ENCODE assay signal across 1 cellular context in the genomic region with DNA sequence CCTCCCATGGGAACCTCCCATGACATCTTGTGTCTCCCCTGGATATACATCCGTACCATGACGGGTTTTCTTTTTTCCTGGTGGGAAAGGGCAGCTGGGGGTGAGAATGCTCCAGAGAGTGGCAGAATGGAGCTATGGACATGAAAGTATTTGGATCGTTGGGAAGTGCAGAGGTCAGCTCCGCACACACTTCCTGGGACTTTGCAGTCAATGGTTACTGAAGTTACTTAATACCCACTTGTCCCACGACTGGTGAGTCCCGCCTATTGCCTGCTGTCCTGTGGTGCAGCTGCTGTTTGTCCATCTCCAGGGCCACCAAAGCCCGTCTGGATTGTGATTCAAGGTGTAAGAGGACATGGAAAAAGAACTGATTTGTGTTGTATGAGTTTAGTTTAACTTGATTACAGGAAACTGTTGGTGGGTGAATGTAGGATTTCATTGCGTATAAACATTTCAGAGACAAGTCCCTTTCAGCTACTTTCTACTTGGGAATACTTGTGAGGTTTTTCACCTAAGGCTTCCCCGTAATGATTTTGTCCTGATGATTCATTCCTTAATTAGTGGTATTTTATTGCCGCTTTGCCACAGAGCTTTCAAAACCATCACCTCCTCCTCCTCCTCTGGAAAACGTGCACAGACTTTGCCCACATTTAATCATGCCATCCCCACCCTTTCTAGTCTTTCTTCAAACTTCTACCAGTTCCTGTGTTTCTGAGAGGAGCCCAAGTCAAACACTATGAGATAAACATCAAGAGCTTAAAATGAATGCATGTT.
TF ChIP-seq lines count a peak whose summit lies in the region.

No MANE protein-coding gene starts in this region.

TF ChIP-seq in HepG2, 621 proteins besides CTCF, POLR2A, EP300 and RAD21 (continued from another document and continues in another):
- TF ChIP-seq, protein P1, sequence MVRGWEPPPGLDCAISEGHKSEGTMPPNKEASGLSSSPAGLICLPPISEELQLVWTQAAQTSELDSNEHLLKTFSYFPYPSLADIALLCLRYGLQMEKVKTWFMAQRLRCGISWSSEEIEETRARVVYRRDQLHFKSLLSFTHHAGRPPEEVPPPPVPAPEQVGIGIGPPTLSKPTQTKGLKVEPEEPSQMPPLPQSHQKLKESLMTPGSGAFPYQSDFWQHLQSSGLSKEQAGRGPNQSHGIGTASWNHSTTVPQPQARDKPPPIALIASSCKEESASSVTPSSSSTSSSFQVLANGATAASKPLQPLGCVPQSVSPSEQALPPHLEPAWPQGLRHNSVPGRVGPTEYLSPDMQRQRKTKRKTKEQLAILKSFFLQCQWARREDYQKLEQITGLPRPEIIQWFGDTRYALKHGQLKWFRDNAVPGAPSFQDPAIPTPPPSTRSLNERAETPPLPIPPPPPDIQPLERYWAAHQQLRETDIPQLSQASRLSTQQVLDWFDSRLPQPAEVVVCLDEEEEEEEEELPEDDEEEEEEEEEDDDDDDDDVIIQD (CRISPR knock-in tag; IDR thresholded peaks at IDR 0.05; ENCODE audit: low read depth): peak; percentile 34; the same call in 1 of the 2 replicates
- no peak for TF ChIP-seq ZGPAT (CRISPR knock-in tag; IDR thresholded peaks at IDR 0.05)
- TF ChIP-seq ZUFSP (CRISPR knock-in tag; IDR thresholded peaks at IDR 0.05; ENCODE audit: borderline replicate concordance): no peak
- 0 out of 2 replicates have a peak, but pooled peaks have one; percentile 23 for TF ChIP-seq ZNF331 (CRISPR knock-in tag; IDR thresholded peaks at IDR 0.05)
- TF ChIP-seq ZSCAN5A (CRISPR knock-in tag; IDR thresholded peaks at IDR 0.05; ENCODE audit: borderline replicate concordance): peak; percentile 60; the same call in 1 of the 2 replicates
- TF ChIP-seq ZNF503 (CRISPR knock-in tag; IDR thresholded peaks at IDR 0.05): no peak
- peak; percentile 71; the same call in 1 of the 2 replicates for TF ChIP-seq ETV5 (CRISPR knock-in tag; IDR thresholded peaks at IDR 0.05; ENCODE audit: borderline replicate concordance)
- TF ChIP-seq, protein P2, sequence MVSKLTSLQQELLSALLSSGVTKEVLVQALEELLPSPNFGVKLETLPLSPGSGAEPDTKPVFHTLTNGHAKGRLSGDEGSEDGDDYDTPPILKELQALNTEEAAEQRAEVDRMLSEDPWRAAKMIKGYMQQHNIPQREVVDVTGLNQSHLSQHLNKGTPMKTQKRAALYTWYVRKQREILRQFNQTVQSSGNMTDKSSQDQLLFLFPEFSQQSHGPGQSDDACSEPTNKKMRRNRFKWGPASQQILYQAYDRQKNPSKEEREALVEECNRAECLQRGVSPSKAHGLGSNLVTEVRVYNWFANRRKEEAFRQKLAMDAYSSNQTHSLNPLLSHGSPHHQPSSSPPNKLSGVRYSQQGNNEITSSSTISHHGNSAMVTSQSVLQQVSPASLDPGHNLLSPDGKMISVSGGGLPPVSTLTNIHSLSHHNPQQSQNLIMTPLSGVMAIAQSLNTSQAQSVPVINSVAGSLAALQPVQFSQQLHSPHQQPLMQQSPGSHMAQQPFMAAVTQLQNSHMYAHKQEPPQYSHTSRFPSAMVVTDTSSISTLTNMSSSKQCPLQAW (CRISPR knock-in tag; IDR thresholded peaks at IDR 0.05): peak; percentile 40; the same call in 1 of the 2 replicates
- TF ChIP-seq FOXO1 (CRISPR knock-in tag; IDR thresholded peaks at IDR 0.05): peak; percentile 22; the same call in 1 of the 2 replicates
- no peak for TF ChIP-seq EEA1 (CRISPR knock-in tag; IDR thresholded peaks at IDR 0.05; ENCODE audit: borderline replicate concordance)
- no peak for TF ChIP-seq TEAD2 (CRISPR knock-in tag; IDR thresholded peaks at IDR 0.05)
- TF ChIP-seq PHF20 (CRISPR knock-in tag; IDR thresholded peaks at IDR 0.05): 0 out of 2 replicates have a peak, but pooled peaks have one; percentile 22
- TF ChIP-seq HMG20B (CRISPR knock-in tag; conservative IDR thresholded peaks at IDR 0.05): no peak
- peak; percentile 57; the same call in 1 of the 2 replicates for TF ChIP-seq ZMYM4 (CRISPR knock-in tag; IDR thresholded peaks at IDR 0.05)
- no peak for TF ChIP-seq POLR2AphosphoS2 (IDR thresholded peaks at IDR 0.05; ENCODE audit: low read depth, low read length)
- no peak for TF ChIP-seq SMARCE1 (IDR thresholded peaks at IDR 0.05; ENCODE audit: borderline replicate concordance)
- no peak for TF ChIP-seq DNMT1 (CRISPR knock-in tag; IDR thresholded peaks at IDR 0.05)
- peak; percentile 40; the same call in 1 of the 2 replicates for TF ChIP-seq ZMYM3 (CRISPR knock-in tag; IDR thresholded peaks at IDR 0.05)
- TF ChIP-seq MED1 (CRISPR knock-in tag; IDR thresholded peaks at IDR 0.05): 0 out of 2 replicates have a peak, but pooled peaks have one; percentile 40
- no peak for TF ChIP-seq WIZ (CRISPR knock-in tag; IDR thresholded peaks at IDR 0.05)
- TF ChIP-seq ZNF556 (CRISPR knock-in tag; IDR thresholded peaks at IDR 0.05; ENCODE audit: borderline replicate concordance): 0 out of 2 replicates have a peak, but pooled peaks have one; percentile 45
- TF ChIP-seq RFXAP (CRISPR knock-in tag; IDR thresholded peaks at IDR 0.05; ENCODE audit: borderline replicate concordance): no peak
- TF ChIP-seq NCOA1 (CRISPR knock-in tag; IDR thresholded peaks at IDR 0.05): no peak
- TF ChIP-seq XRCC5 (optimal IDR thresholded peaks at IDR 0.05; ENCODE audit: low read length): no peak
- TF ChIP-seq, protein P3, sequence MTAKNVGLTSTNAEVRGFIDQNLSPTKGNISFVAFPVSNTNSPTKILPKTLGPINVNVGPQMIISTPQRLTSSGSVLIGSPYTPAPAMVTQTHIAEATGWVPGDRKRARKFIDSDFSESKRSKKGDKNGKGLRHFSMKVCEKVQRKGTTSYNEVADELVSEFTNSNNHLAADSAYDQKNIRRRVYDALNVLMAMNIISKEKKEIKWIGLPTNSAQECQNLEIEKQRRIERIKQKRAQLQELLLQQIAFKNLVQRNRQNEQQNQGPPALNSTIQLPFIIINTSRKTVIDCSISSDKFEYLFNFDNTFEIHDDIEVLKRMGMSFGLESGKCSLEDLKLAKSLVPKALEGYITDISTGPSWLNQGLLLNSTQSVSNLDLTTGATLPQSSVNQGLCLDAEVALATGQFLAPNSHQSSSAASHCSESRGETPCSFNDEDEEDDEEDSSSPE (CRISPR knock-in tag; IDR thresholded peaks at IDR 0.05): 0 out of 2 replicates have a peak, but pooled peaks have one; percentile 20
- TF ChIP-seq ZNF574 (CRISPR knock-in tag; IDR thresholded peaks at IDR 0.05): peak; percentile 34; the same call in 1 of the 2 replicates
- no peak for TF ChIP-seq HNRNPL (IDR thresholded peaks at IDR 0.05; ENCODE audit: low read depth, low read length)
- peak; percentile 53; the same call in 1 of the 2 replicates for TF ChIP-seq ZNF124 (CRISPR knock-in tag; IDR thresholded peaks at IDR 0.05)
- TF ChIP-seq, protein P4, sequence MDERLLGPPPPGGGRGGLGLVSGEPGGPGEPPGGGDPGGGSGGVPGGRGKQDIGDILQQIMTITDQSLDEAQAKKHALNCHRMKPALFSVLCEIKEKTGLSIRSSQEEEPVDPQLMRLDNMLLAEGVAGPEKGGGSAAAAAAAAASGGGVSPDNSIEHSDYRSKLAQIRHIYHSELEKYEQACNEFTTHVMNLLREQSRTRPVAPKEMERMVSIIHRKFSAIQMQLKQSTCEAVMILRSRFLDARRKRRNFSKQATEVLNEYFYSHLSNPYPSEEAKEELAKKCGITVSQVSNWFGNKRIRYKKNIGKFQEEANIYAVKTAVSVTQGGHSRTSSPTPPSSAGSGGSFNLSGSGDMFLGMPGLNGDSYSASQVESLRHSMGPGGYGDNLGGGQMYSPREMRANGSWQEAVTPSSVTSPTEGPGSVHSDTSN (CRISPR knock-in tag; IDR thresholded peaks at IDR 0.05): no peak
- TF ChIP-seq, protein P5, sequence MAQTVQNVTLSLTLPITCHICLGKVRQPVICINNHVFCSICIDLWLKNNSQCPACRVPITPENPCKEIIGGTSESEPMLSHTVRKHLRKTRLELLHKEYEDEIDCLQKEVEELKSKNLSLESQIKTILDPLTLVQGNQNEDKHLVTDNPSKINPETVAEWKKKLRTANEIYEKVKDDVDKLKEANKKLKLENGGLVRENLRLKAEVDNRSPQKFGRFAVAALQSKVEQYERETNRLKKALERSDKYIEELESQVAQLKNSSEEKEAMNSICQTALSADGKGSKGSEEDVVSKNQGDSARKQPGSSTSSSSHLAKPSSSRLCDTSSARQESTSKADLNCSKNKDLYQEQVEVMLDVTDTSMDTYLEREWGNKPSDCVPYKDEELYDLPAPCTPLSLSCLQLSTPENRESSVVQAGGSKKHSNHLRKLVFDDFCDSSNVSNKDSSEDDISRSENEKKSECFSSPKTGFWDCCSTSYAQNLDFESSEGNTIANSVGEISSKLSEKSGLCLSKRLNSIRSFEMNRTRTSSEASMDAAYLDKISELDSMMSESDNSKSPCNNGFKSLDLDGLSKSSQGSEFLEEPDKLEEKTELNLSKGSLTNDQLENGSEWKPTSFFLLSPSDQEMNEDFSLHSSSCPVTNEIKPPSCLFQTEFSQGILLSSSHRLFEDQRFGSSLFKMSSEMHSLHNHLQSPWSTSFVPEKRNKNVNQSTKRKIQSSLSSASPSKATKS (CRISPR knock-in tag; IDR thresholded peaks at IDR 0.05): no peak
- no peak for TF ChIP-seq TRIM24 (CRISPR knock-in tag; IDR thresholded peaks at IDR 0.05)
- TF ChIP-seq TP53 (CRISPR knock-in tag; conservative IDR thresholded peaks at IDR 0.05): no peak
- TF ChIP-seq ZFX (CRISPR knock-in tag; IDR thresholded peaks at IDR 0.05; ENCODE audit: low read depth): no peak
- peak; percentile 78 for TF ChIP-seq HNF4A (CRISPR knock-in tag; IDR thresholded peaks at IDR 0.05)
- TF ChIP-seq NCOA5 (CRISPR knock-in tag; IDR thresholded peaks at IDR 0.05): no peak
- TF ChIP-seq, protein P6, sequence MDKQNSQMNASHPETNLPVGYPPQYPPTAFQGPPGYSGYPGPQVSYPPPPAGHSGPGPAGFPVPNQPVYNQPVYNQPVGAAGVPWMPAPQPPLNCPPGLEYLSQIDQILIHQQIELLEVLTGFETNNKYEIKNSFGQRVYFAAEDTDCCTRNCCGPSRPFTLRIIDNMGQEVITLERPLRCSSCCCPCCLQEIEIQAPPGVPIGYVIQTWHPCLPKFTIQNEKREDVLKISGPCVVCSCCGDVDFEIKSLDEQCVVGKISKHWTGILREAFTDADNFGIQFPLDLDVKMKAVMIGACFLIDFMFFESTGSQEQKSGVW (CRISPR knock-in tag; IDR thresholded peaks at IDR 0.05; ENCODE audit: borderline replicate concordance): no peak
- 0 out of 2 replicates have a peak, but pooled peaks have one; percentile 14 for TF ChIP-seq STAG1 (CRISPR knock-in tag; IDR thresholded peaks at IDR 0.05)
